32 cellular contexts compared by ENCODE assay signal in genomic region chr10:13458107-13458761, GRCh38.
DNase-seq lines count a peak whose midpoint lies in the region; ATAC-seq and TF ChIP-seq lines count a peak whose summit lies in the region.
"Had no signal": no experiment of that assay in that cellular context is flagged by ENCODE, and none has a peak within 500 bp of the region (broad histone marks: within the 10 kb centered on the region; RNA-seq: fewer than 3 reads in every experiment).

No MANE protein-coding gene starts in this region.

- H4K5ac ChIP-seq in IMR-90 (ENCODE audit: low read depth, low read length) = no peak overlapping the region

- dilution Hi-C loops in IMR-90 (cut with HindIII; ENCODE audit: low sequenced_read_pairs, unreplicated experiment) = no loop called here

- BruUV-seq in IMR-90 (replicated peaks; lab: Mats Ljungman, UMichigan) = no TSS peak

- no peaks in the 10 kb centered on the region for H3K79me1 ChIP-seq in IMR-90 (ENCODE audit: low read depth in 1 of 2, low read length in 2 of 2)

- H4K91ac ChIP-seq in IMR-90 (ENCODE audit: insufficient read depth, low read depth, low read length) = no peak overlapping the region

- no peak overlapping the region for H3K18ac ChIP-seq in IMR-90 (ENCODE audit: low read depth, low read length)

- no peak overlapping the region for H2BK5ac ChIP-seq in IMR-90 (ENCODE audit: low read depth, low read length, poor library complexity, severe bottlenecking)

- H4K8ac ChIP-seq in IMR-90 (ENCODE audit: low read depth in 2 of 2, low read length in 2 of 2) = no peak overlapping the region

- H3K4me3 ChIP-seq in IMR-90 (ENCODE audit: insufficient read depth, low read depth, low read length) (no peak overlapping the region), lung (no peak overlapping the region), smooth muscle cell (no peak overlapping the region)
- H3K4me3 ChIP-seq: lower lobe of right lung, mucosa of descending colon, ovary, SJSA1, thyroid gland, vagina had no signal

- H2BK15ac ChIP-seq in IMR-90 (ENCODE audit: low read depth, low read length) = no peak overlapping the region

- no peak overlapping the region for H2BK120ac ChIP-seq in IMR-90 (ENCODE audit: low read depth, low read length)

- no peak overlapping the region for H2AK5ac ChIP-seq in IMR-90 (ENCODE audit: low read depth, low read length)

- 0 out of 2 replicates have a peak, but pooled peaks cover 3% of the 10 kb centered on the region for H3K9me1 ChIP-seq in IMR-90 (ENCODE audit: insufficient read depth, low read length)

- DNase-seq in IMR-90 (peak; percentile 45), lung (ENCODE audit: low spot score) (peak; percentile 17), smooth muscle cell (lab: John Stamatoyannopoulos, UW; ENCODE audit: unreplicated experiment) (no peak), dedifferentiated amniotic fluid mesenchymal stem cell (ENCODE audit: extremely low spot score) (no peak)
- no peak for DNase-seq in activated CD4-positive, alpha-beta T cell treated with anti-CD3 and anti-CD28 coated beads, Interleukin-2, amount 50 U/mL, for 48 hours
- DNase-seq: activated CD4-positive, alpha-beta T cell treated with anti-CD3 and anti-CD28 coated beads for 48 hours; activated CD8-positive, alpha-beta memory T cell treated with anti-CD3 and anti-CD28 coated beads for 24 hours; activated T-cell treated with anti-CD3 and anti-CD28 coated beads for 4 hours; C1 segment of cervical spinal cord; COR-L47; H9; Kasumi-1; lower lobe of right lung; mucosa of descending colon; MV-4-11; NCI-H1694; NCI-H446; ovary; right cardiac atrium; stimulated activated CD4-positive, alpha-beta T cell treated with anti-CD3 and anti-CD28 coated beads, Interleukin-2, amount 100 ng/mL, for 48 hours; stimulated activated naive CD8-positive, alpha-beta T cell treated with anti-CD3 and anti-CD28 coated beads, Interleukin-15, amount 100 ng/mL, for 72 hours; T1000; thyroid gland had no signal

- no peaks in the 10 kb centered on the region for H3K79me2 ChIP-seq in smooth muscle cell (ENCODE audit: low read depth)

- no peak overlapping the region for H3K4me2 ChIP-seq in IMR-90 (ENCODE audit: low read depth, low read length)
- peak overlapping the region; percentile 46 for H3K4me2 ChIP-seq in smooth muscle cell

- POLR2A ChIA-PET in IMR-90 (lab: Charles Lee; ENCODE audit: unreplicated experiment) = no interaction called here

- H3K27me3 ChIP-seq in IMR-90 (ENCODE audit: control insufficient read depth, insufficient read depth, low read length) = no peaks in the 10 kb centered on the region
- no peaks in the 10 kb centered on the region for H3K27me3 ChIP-seq in lung (ENCODE audit: control insufficient read depth, insufficient read depth)
- no peaks in the 10 kb centered on the region for H3K27me3 ChIP-seq in smooth muscle cell (ENCODE audit: low read depth)
- H3K27me3 ChIP-seq: ovary, SJSA1, thyroid gland, vagina had no signal

- peak overlapping the region in 2 of 5 experiments; percentile 12 to 67 for H3K4me3 Mint-ChIP-seq in brain
- H3K4me3 Mint-ChIP-seq: activated naive CD8-positive, alpha-beta T cell; dendritic cell treated with granulocyte-macrophage colony-stimulating factor and Interleukin-4, amounts not matched to agents 40 ng/mL and 50 ng/mL, for 4 days; H9; nephron; stimulated activated naive CD8-positive, alpha-beta T cell treated with anti-CD3 and anti-CD28 coated beads, Interleukin-15, amount 100 ng/mL, for 72 hours had no signal

- no peak overlapping the region for H3K56ac ChIP-seq in IMR-90 (ENCODE audit: extremely low read depth, insufficient read depth, low read length)

- ATAC-seq in IMR-90 (ENCODE audit: low read depth) = no peak; the same call in 1 of the 2 replicates
- ATAC-seq in lung (ENCODE audit: insufficient read depth, low FRiP score) = no peak
- no peak for ATAC-seq in HG02938 (IDR thresholded peaks at IDR 0.05; ENCODE audit: unreplicated experiment)
- ATAC-seq: HepG2; lower lobe of right lung; mucosa of descending colon; right cardiac atrium; stimulated activated naive CD8-positive, alpha-beta T cell treated with anti-CD3 and anti-CD28 coated beads, Interleukin-15, amount 100 ng/mL, for 72 hours had no signal

- H3K4me1 ChIP-seq in IMR-90 (ENCODE audit: control insufficient read depth, insufficient read depth, low read length) (no peaks in the 10 kb centered on the region), lung (ENCODE audit: control insufficient read depth in 2 of 2, insufficient read depth in 2 of 2, low read length in 2 of 2) (no peaks in the 10 kb centered on the region), smooth muscle cell (ENCODE audit: low read depth) (no peaks in the 10 kb centered on the region)
- H3K4me1 ChIP-seq: lower lobe of right lung, SJSA1, thyroid gland, vagina had no signal

- no peak overlapping the region for H3K4ac ChIP-seq in IMR-90 (ENCODE audit: low read depth, low read length)

- peaks cover 29% of the 10 kb centered on the region for H3K4me1 Mint-ChIP-seq in brain
- H3K4me1 Mint-ChIP-seq: nephron had no signal

- TF ChIP-seq CTCF in IMR-90 (conservative IDR thresholded peaks at IDR 0.05; ENCODE audit: low read depth, low read length) (no peak), brain (conservative IDR thresholded peaks at IDR 0.05) (no peak), lung (IDR thresholded peaks at IDR 0.05; ENCODE audit: control extremely low read depth, extremely low read depth) (no peak), smooth muscle cell (IDR thresholded peaks at IDR 0.05; ENCODE audit: borderline replicate concordance, insufficient read depth, poor library complexity, severe bottlenecking) (no peak)

- H3K23ac ChIP-seq in IMR-90 (ENCODE audit: low read depth, low read length) = no peak overlapping the region

- no peak for TF ChIP-seq POLR2A in IMR-90 (IDR thresholded peaks at IDR 0.05; ENCODE audit: low read depth, low read length)

- TF ChIP-seq RAD21 in IMR-90 (IDR thresholded peaks at IDR 0.05; ENCODE audit: low read length) = no peak

- H3K9ac ChIP-seq in IMR-90 (ENCODE audit: low read depth, low read length) = no peak overlapping the region
- no peak overlapping the region for H3K9ac ChIP-seq in smooth muscle cell (ENCODE audit: low read depth)

- H3K36me3 ChIP-seq in IMR-90 (ENCODE audit: control insufficient read depth, insufficient read depth, low read length) (no peaks in the 10 kb centered on the region), lung (ENCODE audit: control insufficient read depth in 2 of 2, insufficient read depth in 2 of 2, low read length in 2 of 2) (peaks cover 0 to 2% of the 10 kb centered on the region in 2 donors), smooth muscle cell (ENCODE audit: low read depth) (no peaks in the 10 kb centered on the region)
- H3K36me3 ChIP-seq: ovary, SJSA1, thyroid gland, vagina had no signal

- peaks cover 28% of the 10 kb centered on the region for H3K36me3 Mint-ChIP-seq in brain
- H3K36me3 Mint-ChIP-seq: activated naive CD8-positive, alpha-beta T cell had no signal

- H2BK20ac ChIP-seq in IMR-90 (ENCODE audit: low read depth, low read length) = no peak overlapping the region

- no peak overlapping the region for H3K27ac ChIP-seq in IMR-90 (ENCODE audit: insufficient read depth, low read length)
- H3K27ac ChIP-seq in lung (ENCODE audit: low read depth in 1 of 2, low read length in 1 of 2) = no peak overlapping the region
- peak overlapping the region; percentile 20 for H3K27ac ChIP-seq in smooth muscle cell (ENCODE audit: low read depth)
- H3K27ac ChIP-seq: lower lobe of right lung, ovary, RWPE1, SJSA1, thyroid gland, vagina had no signal

- peaks cover 3% of the 10 kb centered on the region for H3K27me3 Mint-ChIP-seq in brain
- H3K27me3 Mint-ChIP-seq: dendritic cell treated with granulocyte-macrophage colony-stimulating factor and Interleukin-4, amounts not matched to agents 40 ng/mL and 50 ng/mL, for 4 days had no signal

- intact Hi-C loops in IMR-90 (cut with micrococcal nuclease) = no loop called here

- peak overlapping the region in 3 of 5 experiments; percentile 37 to 90 (median 56) for H3K27ac Mint-ChIP-seq in brain
- H3K27ac Mint-ChIP-seq: activated naive CD8-positive, alpha-beta T cell; dendritic cell treated with granulocyte-macrophage colony-stimulating factor and Interleukin-4, amounts not matched to agents 40 ng/mL and 50 ng/mL, for 4 days; nephron had no signal

- no peak overlapping the region for H3K14ac ChIP-seq in IMR-90 (replicated peaks; ENCODE audit: low read depth, low read length)

- H3K9me3 Mint-ChIP-seq in brain = peaks cover 0 to 8% (median 0%) of the 10 kb centered on the region in 5 experiments

- H3K9me3 ChIP-seq in IMR-90 (ENCODE audit: control insufficient read depth, insufficient read depth, low read length) (peaks cover 3% of the 10 kb centered on the region; the same call in 1 of the 2 replicates), lung (ENCODE audit: control insufficient read depth in 2 of 2, insufficient read depth in 1 of 2, low read length in 1 of 2) (no peaks in the 10 kb centered on the region), smooth muscle cell (replicated peaks; ENCODE audit: low read depth) (no peaks in the 10 kb centered on the region)
- H3K9me3 ChIP-seq: lower lobe of right lung, mucosa of descending colon, ovary, thyroid gland, vagina had no signal

- H3F3A ChIP-seq in smooth muscle cell (ENCODE audit: low read depth) = no peaks in the 10 kb centered on the region

- H4K20me1 ChIP-seq in IMR-90 (ENCODE audit: insufficient read depth, low read length) = no peaks in the 10 kb centered on the region
- H4K20me1 ChIP-seq in smooth muscle cell (ENCODE audit: low read depth) = no peaks in the 10 kb centered on the region

- WGBS in IMR-90 (ENCODE audit: extremely low coverage in 2 of 2, insufficient read length in 1 of 2), 2 experiments = 100% methylated on average over 1 of the region's 11 CpGs; no CpG with 5 or more reads in 1 of the 2 experiments
- WGBS in lung, 2 donors = 90 to 95% methylated on average over 11 of the region's 11 CpGs
- 81% methylated on average over 11 of the region's 11 CpGs for WGBS in smooth muscle cell (ENCODE audit: low lambda C conversion rate)

- CTCF ChIA-PET in IMR-90 (lab: Yijun Ruan, JAX) = no interaction called here

- H2AFZ ChIP-seq in IMR-90 (replicated peaks; ENCODE audit: low read length, poor library complexity) = peak overlapping the region; percentile 44
- no peak overlapping the region for H2AFZ ChIP-seq in smooth muscle cell (ENCODE audit: low read depth)

- H2AK9ac ChIP-seq in IMR-90 (replicated peaks; ENCODE audit: low read depth, low read length, poor library complexity) = no peak overlapping the region

- in situ Hi-C loops in IMR-90 (cut with MboI; ENCODE audit: low sequenced_read_pairs) = no loop called here

TF ChIP-seq in IMR-90, 13 proteins besides CTCF, POLR2A, EP300 and RAD21 (continues in another document):
- TF ChIP-seq RCOR1 (IDR thresholded peaks at IDR 0.05; ENCODE audit: insufficient replicate concordance, low read length) (no peak), CHD1 (IDR thresholded peaks at IDR 0.05; ENCODE audit: low read depth, low read length) (no peak)

Comparison
In these comparisons a context has a peak if more than half of its experiments do, and no peak if none do; other contexts are left out.
1. DNase-seq: peak in IMR-90 (single experiment) and lung (single experiment); none in smooth muscle cell (single experiment), dedifferentiated amniotic fluid mesenchymal stem cell (single experiment) and activated CD4-positive, alpha-beta T cell treated with anti-CD3 and anti-CD28 coated beads, Interleukin-2, amount 50 U/mL, for 48 hours (0 of 2).